ENCODE assay signal across 24 cellular contexts in genomic region chr1:46275030-46275337, GRCh38. TPM values are rescaled to one million over a fixed set of nuclear protein-coding genes. Genes with fewer than 3 reads are reported as not detected.
"Had no signal": no experiment of that assay in that cellular context is flagged by ENCODE, and none has a peak within 500 bp of the region (broad histone marks: within the 10 kb centered on the region; RNA-seq: fewer than 3 reads in every experiment).

No MANE protein-coding gene starts in this region.

- H3K27ac ChIP-seq: heart left ventricle, lower lobe of right lung, neutrophil, skin epidermis, thoracic aorta had no signal

- H3K4me3 Mint-ChIP-seq: activated B cell treated with CpG ODN at 0.5 μM for 24 hours; activated CD4-positive, alpha-beta memory T cell treated with anti-CD3 and anti-CD28 coated beads, Interleukin-2, amount 10 ng/mL, durations not matched to agents 7 days and 5 days; activated CD4-positive, alpha-beta T cell treated with anti-CD3 and anti-CD28 coated beads for 36 hours; activated T-cell treated with anti-CD3 and anti-CD28 coated beads, Interleukin-2, amount 50 U/mL, for 24 hours; activated T-helper 17 cell treated with anti-CD3 and anti-CD28 coated beads, Interleukin-2, amount 50 U/mL, for 72 hours; natural killer cell; stimulated activated naive CD8-positive, alpha-beta T cell treated with anti-CD3 and anti-CD28 coated beads, Interleukin-15, Interleukin-2, amounts not matched to agents 100 ng/mL and 50 ng/mL, for 24 hours had no signal

- DNase-seq: activated B cell treated with CpG ODN at 0.5 μM for 24 hours; activated CD4-positive, alpha-beta memory T cell treated with anti-CD3 and anti-CD28 coated beads, Interleukin-2, amount 10 ng/mL, durations not matched to agents 7 days and 5 days; activated CD4-positive, alpha-beta T cell treated with anti-CD3 and anti-CD28 coated beads for 36 hours; activated CD8-positive, alpha-beta memory T cell treated with anti-CD3 and anti-CD28 coated beads, Interleukin-2, amount 50 U/mL, for 48 hours; activated T-cell treated with anti-CD3 and anti-CD28 coated beads, Interleukin-2, amount 50 U/mL, for 24 hours; amygdala; caudate nucleus; foreskin fibroblast; heart left ventricle; hypothalamus; lower lobe of right lung; mesendoderm; natural killer cell; stimulated activated CD4-positive, alpha-beta T cell treated with anti-CD3 and anti-CD28 coated beads, Interleukin-12 subunit alpha, Interleukin-12 subunit beta, amount 100 ng/mL, for 4 hours; stimulated activated CD4-positive, alpha-beta T cell treated with anti-CD3 and anti-CD28 coated beads, Interleukin-4, amount 100 ng/mL, for 1 hour; trophoblast cell had no signal

- H3K27ac Mint-ChIP-seq: activated B cell treated with CpG ODN at 0.5 μM for 24 hours; activated CD4-positive, alpha-beta memory T cell treated with anti-CD3 and anti-CD28 coated beads, Interleukin-2, amount 10 ng/mL, durations not matched to agents 7 days and 5 days; activated CD4-positive, alpha-beta T cell treated with anti-CD3 and anti-CD28 coated beads for 36 hours; activated T-cell treated with anti-CD3 and anti-CD28 coated beads, Interleukin-2, amount 50 U/mL, for 24 hours; natural killer cell had no signal

- H3K9me3 Mint-ChIP-seq: activated B cell treated with CpG ODN at 0.5 μM for 24 hours; activated CD4-positive, alpha-beta memory T cell treated with anti-CD3 and anti-CD28 coated beads, Interleukin-2, amount 10 ng/mL, durations not matched to agents 7 days and 5 days; activated T-cell treated with anti-CD3 and anti-CD28 coated beads, Interleukin-2, amount 50 U/mL, for 24 hours; activated T-helper 17 cell treated with anti-CD3 and anti-CD28 coated beads, Interleukin-2, amount 50 U/mL, for 72 hours; natural killer cell; stimulated activated naive CD8-positive, alpha-beta T cell treated with anti-CD3 and anti-CD28 coated beads, Interleukin-15, Interleukin-2, amounts not matched to agents 100 ng/mL and 50 ng/mL, for 24 hours had no signal

- H3K36me3 Mint-ChIP-seq: natural killer cell had no signal

- H3K27me3 Mint-ChIP-seq: activated B cell treated with CpG ODN at 0.5 μM for 24 hours; activated CD4-positive, alpha-beta memory T cell treated with anti-CD3 and anti-CD28 coated beads, Interleukin-2, amount 10 ng/mL, durations not matched to agents 7 days and 5 days; activated CD4-positive, alpha-beta T cell treated with anti-CD3 and anti-CD28 coated beads for 36 hours; activated T-cell treated with anti-CD3 and anti-CD28 coated beads, Interleukin-2, amount 50 U/mL, for 24 hours; activated T-helper 17 cell treated with anti-CD3 and anti-CD28 coated beads, Interleukin-2, amount 50 U/mL, for 72 hours; stimulated activated naive CD8-positive, alpha-beta T cell treated with anti-CD3 and anti-CD28 coated beads, Interleukin-15, Interleukin-2, amounts not matched to agents 100 ng/mL and 50 ng/mL, for 24 hours had no signal

- H3K4me1 Mint-ChIP-seq: activated B cell treated with CpG ODN at 0.5 μM for 24 hours; activated CD4-positive, alpha-beta memory T cell treated with anti-CD3 and anti-CD28 coated beads, Interleukin-2, amount 10 ng/mL, durations not matched to agents 7 days and 5 days; activated CD4-positive, alpha-beta T cell treated with anti-CD3 and anti-CD28 coated beads for 36 hours; natural killer cell had no signal

- ATAC-seq: activated CD4-positive, alpha-beta T cell treated with anti-CD3 and anti-CD28 coated beads for 36 hours; activated T-helper 17 cell treated with anti-CD3 and anti-CD28 coated beads, Interleukin-2, amount 50 U/mL, for 72 hours; left lobe of liver; lower lobe of right lung; natural killer cell; sciatic nerve had no signal

RNA-seq across cellular contexts. Expression of gene RAD54L, which starts 27.4 kb away (rescaled TPM):
- total RNA-seq: mononuclear cell had no signal
